In the genomic region with DNA sequence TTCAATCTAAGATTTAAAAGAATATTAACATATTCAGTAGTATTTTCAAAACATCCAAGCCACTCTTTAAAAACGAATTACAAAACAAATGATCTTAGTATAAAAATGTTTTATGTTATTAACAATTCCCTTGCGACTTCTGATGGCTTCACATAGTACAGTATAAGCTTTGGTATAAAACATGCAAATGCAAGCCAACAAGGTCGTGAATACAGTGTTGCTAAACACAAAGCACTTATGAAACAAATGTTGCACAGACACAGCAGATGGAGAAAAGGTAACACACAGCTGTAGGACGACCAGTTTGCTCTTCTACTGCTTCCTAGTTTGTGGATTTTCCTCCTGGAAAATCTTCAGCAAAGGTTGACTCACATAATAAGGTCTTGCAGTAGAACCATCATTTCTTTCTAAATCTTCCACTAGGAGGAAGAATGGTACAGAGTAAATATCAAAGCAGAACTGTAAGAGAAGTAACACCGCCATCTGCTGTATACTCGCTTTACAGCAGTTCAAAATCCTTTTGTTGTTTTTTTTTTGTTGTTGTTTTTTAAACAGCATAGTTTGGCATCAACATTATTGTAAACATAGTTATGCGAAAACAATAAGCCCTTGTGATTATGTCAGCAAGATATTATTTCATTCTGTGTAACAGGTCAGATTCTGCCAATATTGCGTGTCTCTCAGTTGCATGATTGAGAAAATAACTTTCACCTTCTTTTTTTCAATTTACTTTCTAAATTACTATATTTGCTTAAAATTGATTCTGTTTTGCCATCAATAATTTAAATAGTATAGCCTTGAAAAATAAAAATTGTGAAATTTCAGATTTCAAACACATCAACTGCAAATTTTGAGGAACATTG, we compare ENCODE assay signal across 8 cellular contexts.
DNase-seq lines count a peak whose midpoint lies in the region; ATAC-seq, FAIRE-seq and TF ChIP-seq lines count a peak whose summit lies in the region.

No MANE protein-coding gene starts in this region.

- TF ChIP-seq CTCF in nephron (IDR thresholded peaks at IDR 0.05; ENCODE audit: unreplicated experiment in 3 of 3): peak; percentile 84 to 92 (median 89)

- no peaks in the 10 kb centered on the region for H3K9me3 ChIP-seq in NT2/D1 (ENCODE audit: insufficient read depth, low read length)

- H3K4me1 Mint-ChIP-seq in nephron: no peaks in the 10 kb centered on the region

- H3K36me3 Mint-ChIP-seq in nephron (ENCODE audit: low read depth): no peaks in the 10 kb centered on the region

- H3K4me1 ChIP-seq in NT2/D1 (ENCODE audit: insufficient read depth, insufficient read length): no peaks in the 10 kb centered on the region

- peak; percentile 17 for DNase-seq in ELF-1 (ENCODE audit: low read depth, low spot score)
- peak; percentile 32 for DNase-seq in NT2/D1 (ENCODE audit: low read depth, low spot score)
- no peak for DNase-seq in effector CD4-positive, alpha-beta T cell
- no peak for DNase-seq in ecto neural progenitor cell (ENCODE audit: low spot score)

- H3K27me3 Mint-ChIP-seq in nephron (ENCODE audit: low read depth): no peaks in the 10 kb centered on the region

- no peak overlapping the region for H3K4me3 Mint-ChIP-seq in nephron

- no peak overlapping the region for H3K9ac ChIP-seq in NT2/D1 (ENCODE audit: insufficient read length, low read depth)

- no peaks in the 10 kb centered on the region for H3K27me3 ChIP-seq in NT2/D1 (ENCODE audit: insufficient read depth, insufficient read length)

- H3K27ac Mint-ChIP-seq in nephron: no peak overlapping the region

- no peaks in the 10 kb centered on the region for H3K9me3 Mint-ChIP-seq in nephron

- H3K4me3 ChIP-seq in NT2/D1 (ENCODE audit: insufficient read length, low read depth): no peak overlapping the region

- no peaks in the 10 kb centered on the region for H3K36me3 ChIP-seq in NT2/D1 (ENCODE audit: insufficient read depth, insufficient read length, low read length)

- ATAC-seq in GM19468 (IDR thresholded peaks at IDR 0.05; ENCODE audit: extremely low read depth, unreplicated experiment) (peak; percentile 63), HG03558 (IDR thresholded peaks at IDR 0.05; ENCODE audit: extremely low read depth, unreplicated experiment) (peak; percentile 88)

- FAIRE-seq in endometrium (lab: Jason Lieb, UNC): peak; percentile 95

Comparison
In these comparisons a context has a peak if more than half of its experiments do, and no peak if none do; other contexts are left out.
1. DNase-seq: peak in ELF-1 (single experiment) and NT2/D1 (single experiment); none in effector CD4-positive, alpha-beta T cell (single experiment) and ecto neural progenitor cell (single experiment).